ENCODE assay signal across 19 cellular contexts in genomic region chr22:48750826-48751440, GRCh38.
DNase-seq lines count a peak whose midpoint lies in the region; ATAC-seq and TF ChIP-seq lines count a peak whose summit lies in the region.
"Had no signal": no experiment of that assay in that cellular context is flagged by ENCODE, and none has a peak within 500 bp of the region (broad histone marks: within the 10 kb centered on the region; RNA-seq: fewer than 3 reads in every experiment).

No MANE protein-coding gene starts in this region.

- H3K27me3 Mint-ChIP-seq in osteocyte (ENCODE audit: unreplicated experiment): no peaks in the 10 kb centered on the region

- peaks cover 4% of the 10 kb centered on the region for H3K36me3 Mint-ChIP-seq in osteocyte (ENCODE audit: unreplicated experiment)
- H3K36me3 Mint-ChIP-seq: CD8-positive, alpha-beta memory T cell had no signal

- no peak overlapping the region for H3K27ac Mint-ChIP-seq in osteocyte (ENCODE audit: unreplicated experiment)
- H3K27ac Mint-ChIP-seq: CD8-positive, alpha-beta memory T cell had no signal

- H3K9me3 Mint-ChIP-seq in osteocyte (ENCODE audit: unreplicated experiment): no peaks in the 10 kb centered on the region

- no peak overlapping the region for H3K4me3 ChIP-seq in coronary artery
- H3K4me3 ChIP-seq: BLaER1, MG63 had no signal

- no peak overlapping the region for H3K27ac ChIP-seq in coronary artery
- H3K27ac ChIP-seq: BLaER1 had no signal

- H3K4me3 Mint-ChIP-seq in osteocyte (ENCODE audit: unreplicated experiment): no peak overlapping the region
- H3K4me3 Mint-ChIP-seq: CD8-positive, alpha-beta memory T cell had no signal

- H3K4me1 Mint-ChIP-seq in osteocyte (ENCODE audit: unreplicated experiment): no peaks in the 10 kb centered on the region
- H3K4me1 Mint-ChIP-seq: CD8-positive, alpha-beta memory T cell had no signal

- ATAC-seq in GM18502 (IDR thresholded peaks at IDR 0.05; ENCODE audit: poor library complexity, unreplicated experiment) (no peak), HG03565 (IDR thresholded peaks at IDR 0.05; ENCODE audit: unreplicated experiment) (no peak), GM21526 (IDR thresholded peaks at IDR 0.05; ENCODE audit: low FRiP score, unreplicated experiment) (no peak)

- TF ChIP-seq CTCF in coronary artery (IDR thresholded peaks at IDR 0.05): no peak
- TF ChIP-seq CTCF in osteocyte (IDR thresholded peaks at IDR 0.05): no peak

- peak; percentile 13 for DNase-seq in activated CD8-positive, alpha-beta memory T cell treated with anti-CD3 and anti-CD28 coated beads, Interleukin-2, amount 50 U/mL, for 48 hours
- no peak for DNase-seq in activated CD8-positive, alpha-beta memory T cell treated with anti-CD3 and anti-CD28 coated beads, Interleukin-2, amount 50 U/mL, for 4 hours
- DNase-seq in GM03348 (ENCODE audit: low spot score): peak; percentile 2
- peak; percentile 69 for DNase-seq in coronary artery (ENCODE audit: low spot score)
- DNase-seq in osteocyte (ENCODE audit: extremely low spot score, unreplicated experiment): peak; percentile 84
- DNase-seq: CD8-positive, alpha-beta memory T cell; GDM1; IMR-90; Karpas-422; MG63; NCI-H1092 treated with DMSO at 0.1 percent for 48 hours; NCI-H1694 treated with DMSO at 0.1 percent for 48 hours; NCI-H2107; NCI-H2227 treated with DMSO at 0.1 percent for 48 hours; NCI-H524 had no signal
